In the genomic region with DNA sequence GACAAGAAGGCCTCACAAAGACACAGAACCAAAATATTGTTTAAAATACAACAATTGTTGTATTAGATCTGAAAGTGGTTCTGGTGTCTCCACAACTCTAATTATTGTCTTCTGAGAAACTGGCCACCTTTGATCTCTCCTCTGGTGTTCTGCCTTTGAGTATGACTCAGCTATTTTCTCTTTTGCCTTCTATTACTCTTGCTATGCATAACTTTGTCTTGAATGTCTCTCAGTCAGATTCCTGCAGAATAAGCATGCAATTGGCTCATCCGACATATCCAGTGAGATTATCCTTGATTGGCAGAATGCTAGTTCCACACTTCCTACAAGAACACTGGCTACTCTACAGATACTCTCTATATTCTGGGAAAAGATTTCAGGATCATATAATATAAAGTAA, we compare ENCODE assay signal across 9 cellular contexts. TPM values are rescaled to one million over a fixed set of nuclear protein-coding genes. Genes with fewer than 3 reads are reported as not detected.
DNase-seq lines count a peak whose midpoint lies in the region; ATAC-seq and TF ChIP-seq lines count a peak whose summit lies in the region.
"Had no signal": no experiment of that assay in that cellular context is flagged by ENCODE, and none has a peak within 500 bp of the region (broad histone marks: within the 10 kb centered on the region; RNA-seq: fewer than 3 reads in every experiment).

No MANE protein-coding gene starts in this region.

- peaks cover 34% of the 10 kb centered on the region for H3K4me1 Mint-ChIP-seq in HFFc6 (ENCODE audit: low read depth)

- H3K9me3 ChIP-seq in thyroid gland = no peaks in the 10 kb centered on the region
- H3K9me3 ChIP-seq: neutrophil had no signal

- ATAC-seq in HG03108 (IDR thresholded peaks at IDR 0.05; ENCODE audit: unreplicated experiment) = no peak

- H3K27ac ChIP-seq in thyroid gland = peak overlapping the region in 1 of 3 donors; percentile 17
- H3K27ac ChIP-seq: neutrophil had no signal

- WGBS in thyroid gland, 2 donors = 75 to 82% methylated on average over 1 of the region's 1 CpG

- TF ChIP-seq CTCF in HFFc6 (IDR thresholded peaks at IDR 0.05) = no peak
- TF ChIP-seq CTCF in thyroid gland (IDR thresholded peaks at IDR 0.05) = no peak

- no peaks in the 10 kb centered on the region for H3K4me1 ChIP-seq in thyroid gland

- H3K4me3 ChIP-seq in thyroid gland (replicated peaks in 1 of 3) = no peak overlapping the region

- DNase-seq in Daoy (ENCODE audit: low read depth) (peak; percentile 31), HFFc6 (peak; percentile 89), RKO (ENCODE audit: low spot score) (peak; percentile 61), iris pigment epithelial cell (ENCODE audit: low read depth) (peak; percentile 93), thyroid gland (no peak), GOT3 (lab: John Stamatoyannopoulos, UW) (no peak)
- DNase-seq in activated CD4-positive, alpha-beta T cell treated with anti-CD3 and anti-CD28 coated beads for 4 hours = no peak

- no peak for TF ChIP-seq POLR2A in thyroid gland (IDR thresholded peaks at IDR 0.05)

- H3K4me3 Mint-ChIP-seq in HFFc6 = peak overlapping the region; percentile 39

- peaks cover 11% of the 10 kb centered on the region; the same call in 1 of the 2 replicates for H3K36me3 Mint-ChIP-seq in HFFc6 (ENCODE audit: low read depth)

- intact Hi-C loops in thyroid gland (cut with DNase I) = no loop called here

- H3K36me3 ChIP-seq in thyroid gland = no peaks in the 10 kb centered on the region
- H3K36me3 ChIP-seq: neutrophil had no signal

- H3K9me3 Mint-ChIP-seq in HFFc6 = no peaks in the 10 kb centered on the region

- peak overlapping the region; percentile 92 for H3K27ac Mint-ChIP-seq in HFFc6

- no peaks in the 10 kb centered on the region for H3K27me3 Mint-ChIP-seq in HFFc6 (ENCODE audit: insufficient read depth)

- H3K27me3 ChIP-seq in thyroid gland = no peaks in the 10 kb centered on the region
- H3K27me3 ChIP-seq: neutrophil had no signal

RNA-seq across cellular contexts. Expression of gene EPM2A, which starts 14.3 kb away (rescaled TPM):
- total RNA-seq in Daoy (2014; rRNA removed; shearing (Covaris generic)) = 10.7 and 16.8 TPM in 2 replicates
- 1 to 10 TPM; 3.1 to 5.5 (median 3.8) TPM for total RNA-seq in HFFc6 (2021; fragmentation: NEBNext Ultra II Directional; extraction: Animal tissue kit (Norgen Biotek cat#: 25700))
- total RNA-seq in thyroid gland = 10 to 100 TPM; 11.4 to 53.8 (median 15.6) TPM

Comparison
In these comparisons a context has a peak if more than half of its experiments do, and no peak if none do; other contexts are left out.
1. DNase-seq: peak in Daoy (single experiment), HFFc6 (single experiment), RKO (single experiment) and iris pigment epithelial cell (single experiment); none in activated CD4-positive, alpha-beta T cell treated with anti-CD3 and anti-CD28 coated beads for 4 hours (0 of 2), thyroid gland (0 of 2) and GOT3 (single experiment).